1 cellular context compared by ENCODE assay signal in the genomic region with DNA sequence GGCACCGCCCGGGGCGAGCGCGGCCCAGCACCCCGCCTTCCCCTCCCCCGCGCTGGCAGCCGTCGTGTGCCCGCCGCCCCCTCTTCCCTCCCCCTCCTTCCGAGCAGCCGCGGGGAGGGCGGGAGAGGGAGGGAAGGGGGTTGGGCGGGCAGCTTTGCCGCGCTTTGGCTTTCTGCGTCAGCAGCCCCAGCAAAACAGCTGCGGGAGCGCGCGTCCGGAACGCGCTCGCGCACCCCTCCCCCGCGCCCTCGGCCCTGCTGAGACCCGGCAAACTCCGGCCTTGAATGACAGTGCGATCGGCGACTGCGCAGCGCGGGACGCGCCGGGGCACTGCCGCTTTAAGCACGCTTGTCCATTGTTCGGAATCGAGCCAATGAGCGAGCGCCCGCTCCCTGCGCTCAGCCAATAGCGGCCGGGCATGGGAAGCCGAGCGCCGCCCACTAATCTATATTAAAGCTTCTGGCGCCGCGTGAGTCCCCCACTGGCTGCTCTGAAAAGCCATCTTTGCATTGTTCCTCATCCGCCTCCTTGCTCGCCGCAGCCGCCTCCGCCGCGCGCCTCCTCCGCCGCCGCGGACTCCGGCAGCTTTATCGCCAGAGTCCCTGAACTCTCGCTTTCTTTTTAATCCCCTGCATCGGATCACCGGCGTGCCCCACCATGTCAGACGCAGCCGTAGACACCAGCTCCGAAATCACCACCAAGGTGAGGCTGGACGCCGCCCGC.
TF ChIP-seq lines count a peak whose summit lies in the region.

A gene with protein sequence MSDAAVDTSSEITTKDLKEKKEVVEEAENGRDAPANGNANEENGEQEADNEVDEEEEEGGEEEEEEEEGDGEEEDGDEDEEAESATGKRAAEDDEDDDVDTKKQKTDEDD (plus strand): TSS at position 476 of the 723 bp plus-strand sequence. CDS start 182 bp downstream, at position 658.

TF ChIP-seq in A549, 52 proteins besides CTCF, POLR2A, EP300 and RAD21 (continued from another document):
- TF ChIP-seq, protein P1, sequence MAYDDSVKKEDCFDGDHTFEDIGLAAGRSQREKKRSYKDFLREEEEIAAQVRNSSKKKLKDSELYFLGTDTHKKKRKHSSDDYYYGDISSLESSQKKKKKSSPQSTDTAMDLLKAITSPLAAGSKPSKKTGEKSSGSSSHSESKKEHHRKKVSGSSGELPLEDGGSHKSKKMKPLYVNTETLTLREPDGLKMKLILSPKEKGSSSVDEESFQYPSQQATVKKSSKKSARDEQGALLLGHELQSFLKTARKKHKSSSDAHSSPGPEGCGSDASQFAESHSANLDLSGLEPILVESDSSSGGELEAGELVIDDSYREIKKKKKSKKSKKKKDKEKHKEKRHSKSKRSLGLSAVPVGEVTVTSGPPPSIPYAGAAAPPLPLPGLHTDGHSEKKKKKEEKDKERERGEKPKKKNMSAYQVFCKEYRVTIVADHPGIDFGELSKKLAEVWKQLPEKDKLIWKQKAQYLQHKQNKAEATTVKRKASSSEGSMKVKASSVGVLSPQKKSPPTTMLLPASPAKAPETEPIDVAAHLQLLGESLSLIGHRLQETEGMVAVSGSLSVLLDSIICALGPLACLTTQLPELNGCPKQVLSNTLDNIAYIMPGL (CRISPR knock-in tag; IDR thresholded peaks at IDR 0.05; ENCODE audit: borderline replicate concordance), result no peak
- TF ChIP-seq MAFK (IDR thresholded peaks at IDR 0.05; ENCODE audit: partially characterized antibody) (peak; percentile 13), REST (IDR thresholded peaks at IDR 0.05) (peak; percentile 21; the same call in 1 of the 2 replicates), HEYL (CRISPR knock-in tag; IDR thresholded peaks at IDR 0.05) (no peak), ESRRA (IDR thresholded peaks at IDR 0.05; ENCODE audit: borderline replicate concordance, low read length) (no peak), MAZ (IDR thresholded peaks at IDR 0.05; ENCODE audit: borderline replicate concordance, low read depth, low read length) (peak; percentile 92; the same call in 1 of the 2 replicates), RNF2 (IDR thresholded peaks at IDR 0.05; ENCODE audit: borderline replicate concordance, low read depth) (no peak), CHD2 (IDR thresholded peaks at IDR 0.05; ENCODE audit: low read length, partially characterized antibody) (peak; percentile 69)
- TF ChIP-seq, protein P2, sequence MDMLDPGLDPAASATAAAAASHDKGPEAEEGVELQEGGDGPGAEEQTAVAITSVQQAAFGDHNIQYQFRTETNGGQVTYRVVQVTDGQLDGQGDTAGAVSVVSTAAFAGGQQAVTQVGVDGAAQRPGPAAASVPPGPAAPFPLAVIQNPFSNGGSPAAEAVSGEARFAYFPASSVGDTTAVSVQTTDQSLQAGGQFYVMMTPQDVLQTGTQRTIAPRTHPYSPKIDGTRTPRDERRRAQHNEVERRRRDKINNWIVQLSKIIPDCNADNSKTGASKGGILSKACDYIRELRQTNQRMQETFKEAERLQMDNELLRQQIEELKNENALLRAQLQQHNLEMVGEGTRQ (IDR thresholded peaks at IDR 0.05), result no peak
